ENCODE assay signal across 23 cellular contexts in the genomic region with DNA sequence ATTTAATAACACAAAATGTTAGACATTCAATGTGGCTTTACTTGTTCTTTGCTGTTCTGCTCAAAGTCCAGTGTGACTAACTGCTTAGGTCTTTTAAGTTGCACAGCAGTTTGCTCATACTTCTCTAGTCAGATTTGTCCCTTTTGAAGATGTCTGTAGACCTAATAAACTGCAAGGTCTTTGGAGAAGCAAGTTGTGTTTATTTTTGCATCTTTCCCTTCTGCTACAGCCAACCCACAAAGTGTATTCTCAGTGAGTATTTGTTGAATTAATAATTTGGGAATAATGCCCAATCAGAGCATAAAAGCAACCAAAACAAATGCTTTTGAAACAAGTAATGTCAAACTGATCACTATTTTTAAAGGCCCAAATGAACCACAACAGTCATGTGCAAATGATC.
"Had no signal": no experiment of that assay in that cellular context is flagged by ENCODE, and none has a peak within 500 bp of the region (broad histone marks: within the 10 kb centered on the region; RNA-seq: fewer than 3 reads in every experiment).

No MANE protein-coding gene starts in this region.

- H3K27ac ChIP-seq: epithelial cell of prostate, esophagus squamous epithelium, gastrocnemius medialis, neutrophil, skin epidermis, thoracic aorta had no signal

- H3K4me3 ChIP-seq: esophagus squamous epithelium, gastrocnemius medialis, skin epidermis, thoracic aorta had no signal

- DNase-seq: activated B cell treated with CpG ODN at 0.5 μM for 24 hours; activated CD4-positive, alpha-beta T cell treated with anti-CD3 and anti-CD28 coated beads, Interleukin-2, amount 50 U/mL, for 1 hour; activated CD8-positive, alpha-beta T cell treated with anti-CD3 and anti-CD28 coated beads for 36 hours; activated naive CD4-positive, alpha-beta T cell; activated T-cell treated with anti-CD3 and anti-CD28 coated beads, Interleukin-2, amount 50 U/mL, for 72 hours; effector CD8-positive, alpha-beta T cell; esophagus squamous epithelium; gastrocnemius medialis; hippocampal formation; left cardiac atrium; left ventricle myocardium superior; stimulated activated CD4-positive, alpha-beta T cell treated with anti-CD3 and anti-CD28 coated beads, Interleukin-12 subunit alpha, Interleukin-12 subunit beta, amount 100 ng/mL, for 4 hours; stimulated activated CD4-positive, alpha-beta T cell treated with anti-CD3 and anti-CD28 coated beads, Interleukin-4, amount 100 ng/mL, for 1 hour; stimulated activated naive CD8-positive, alpha-beta T cell treated with anti-CD3 and anti-CD28 coated beads, Interleukin-15, Interleukin-2, amounts not matched to agents 100 U/mL and 50 U/mL, for 24 hours; T-helper 2 cell; trophoblast cell had no signal

- H3K36me3 Mint-ChIP-seq: activated naive CD4-positive, alpha-beta T cell treated with anti-CD3 and anti-CD28 coated beads, Interleukin-2, amount 50 U/mL, for 72 hours had no signal

- H3K4me3 Mint-ChIP-seq: activated B cell treated with CpG ODN at 0.5 μM for 24 hours; activated CD8-positive, alpha-beta T cell treated with anti-CD3 and anti-CD28 coated beads for 36 hours; activated T-cell treated with anti-CD3 and anti-CD28 coated beads, Interleukin-2, amount 50 U/mL, for 72 hours; central memory CD8-positive, alpha-beta T cell; nephron had no signal

- H3K9me3 Mint-ChIP-seq: activated CD8-positive, alpha-beta T cell treated with anti-CD3 and anti-CD28 coated beads for 36 hours; activated naive CD4-positive, alpha-beta T cell treated with anti-CD3 and anti-CD28 coated beads, Interleukin-2, amount 50 U/mL, for 72 hours; activated T-cell treated with anti-CD3 and anti-CD28 coated beads, Interleukin-2, amount 50 U/mL, for 72 hours; central memory CD8-positive, alpha-beta T cell; nephron had no signal

- H3K27me3 ChIP-seq: esophagus squamous epithelium, gastrocnemius medialis, neutrophil had no signal

- H3K9me3 ChIP-seq: esophagus squamous epithelium, gastrocnemius medialis, neutrophil, thoracic aorta had no signal

- H3K27ac Mint-ChIP-seq: activated B cell treated with CpG ODN at 0.5 μM for 24 hours; activated CD8-positive, alpha-beta T cell treated with anti-CD3 and anti-CD28 coated beads for 36 hours; activated naive CD4-positive, alpha-beta T cell treated with anti-CD3 and anti-CD28 coated beads, Interleukin-2, amount 50 U/mL, for 72 hours; activated T-cell treated with anti-CD3 and anti-CD28 coated beads, Interleukin-2, amount 50 U/mL, for 72 hours; nephron had no signal

- H3K27me3 Mint-ChIP-seq: activated B cell treated with CpG ODN at 0.5 μM for 24 hours; central memory CD8-positive, alpha-beta T cell had no signal

- H3K36me3 ChIP-seq: esophagus squamous epithelium, gastrocnemius medialis, neutrophil, thoracic aorta had no signal

- H3K4me1 ChIP-seq: esophagus squamous epithelium had no signal
